In the genomic region with DNA sequence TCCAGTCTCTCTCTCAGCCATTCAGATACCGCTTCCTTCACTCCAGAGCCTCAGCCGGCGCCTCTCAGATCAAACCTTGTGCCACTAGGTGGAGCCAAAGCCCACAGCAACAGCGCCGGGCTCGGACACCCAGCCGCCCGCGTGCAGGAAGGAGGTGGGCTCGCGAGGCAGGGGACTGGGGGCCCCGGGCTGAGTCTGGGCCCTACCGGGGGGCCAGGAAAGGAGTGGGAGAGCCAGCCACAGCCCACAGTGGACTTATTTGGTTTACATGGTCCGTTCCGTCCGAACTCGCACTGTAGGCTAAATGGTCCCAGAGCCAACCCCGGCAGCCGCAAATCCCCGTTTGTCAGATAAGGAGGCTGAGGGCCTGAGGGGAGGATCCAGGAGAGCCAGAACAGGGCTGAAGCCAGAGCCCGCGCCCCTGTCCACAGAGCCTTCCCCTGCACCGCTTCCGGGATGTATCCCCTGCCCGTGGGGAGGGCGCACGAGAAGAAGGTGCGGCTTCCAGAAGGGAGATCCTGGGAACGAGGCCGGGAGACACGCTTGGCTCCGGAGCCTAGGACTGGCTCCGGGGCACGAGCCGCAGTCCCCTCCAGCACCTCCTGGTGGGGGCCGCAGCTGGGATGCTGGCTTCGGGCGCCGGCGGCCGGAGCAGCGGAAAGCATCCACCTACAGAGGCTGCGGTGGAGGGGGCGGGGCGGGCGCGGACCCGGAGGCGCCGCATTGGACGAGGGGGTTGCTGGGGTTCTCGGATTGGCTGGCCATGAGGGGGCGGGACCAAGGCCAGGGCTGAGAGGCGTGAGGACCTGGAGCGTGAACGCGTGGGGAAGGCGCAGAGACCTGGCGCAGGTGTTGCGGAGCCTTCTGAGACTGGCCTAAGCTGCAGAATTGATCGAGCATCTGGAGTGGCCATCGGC, we compare ENCODE assay signal across 1 cellular context.
TF ChIP-seq lines count a peak whose summit lies in the region.

No MANE protein-coding gene starts in this region.

TF ChIP-seq in HepG2, 621 proteins besides CTCF, POLR2A, EP300 and RAD21 (continued from another document and continues in another):
- TF ChIP-seq ZNF781 (CRISPR knock-in tag; IDR thresholded peaks at IDR 0.05; ENCODE audit: borderline replicate concordance, not compliant biosample characterization) = peak; percentile 26
- TF ChIP-seq ARID2 (CRISPR knock-in tag; IDR thresholded peaks at IDR 0.05; ENCODE audit: borderline replicate concordance) = no peak
- TF ChIP-seq NPAS2 (CRISPR knock-in tag; IDR thresholded peaks at IDR 0.05; ENCODE audit: borderline replicate concordance) = no peak
- no peak; the same call in 1 of the 2 replicates for TF ChIP-seq GTF3A (CRISPR knock-in tag; conservative IDR thresholded peaks at IDR 0.05)
- TF ChIP-seq HMG20A (CRISPR knock-in tag; IDR thresholded peaks at IDR 0.05; ENCODE audit: borderline replicate concordance) = no peak
- TF ChIP-seq, protein P1, sequence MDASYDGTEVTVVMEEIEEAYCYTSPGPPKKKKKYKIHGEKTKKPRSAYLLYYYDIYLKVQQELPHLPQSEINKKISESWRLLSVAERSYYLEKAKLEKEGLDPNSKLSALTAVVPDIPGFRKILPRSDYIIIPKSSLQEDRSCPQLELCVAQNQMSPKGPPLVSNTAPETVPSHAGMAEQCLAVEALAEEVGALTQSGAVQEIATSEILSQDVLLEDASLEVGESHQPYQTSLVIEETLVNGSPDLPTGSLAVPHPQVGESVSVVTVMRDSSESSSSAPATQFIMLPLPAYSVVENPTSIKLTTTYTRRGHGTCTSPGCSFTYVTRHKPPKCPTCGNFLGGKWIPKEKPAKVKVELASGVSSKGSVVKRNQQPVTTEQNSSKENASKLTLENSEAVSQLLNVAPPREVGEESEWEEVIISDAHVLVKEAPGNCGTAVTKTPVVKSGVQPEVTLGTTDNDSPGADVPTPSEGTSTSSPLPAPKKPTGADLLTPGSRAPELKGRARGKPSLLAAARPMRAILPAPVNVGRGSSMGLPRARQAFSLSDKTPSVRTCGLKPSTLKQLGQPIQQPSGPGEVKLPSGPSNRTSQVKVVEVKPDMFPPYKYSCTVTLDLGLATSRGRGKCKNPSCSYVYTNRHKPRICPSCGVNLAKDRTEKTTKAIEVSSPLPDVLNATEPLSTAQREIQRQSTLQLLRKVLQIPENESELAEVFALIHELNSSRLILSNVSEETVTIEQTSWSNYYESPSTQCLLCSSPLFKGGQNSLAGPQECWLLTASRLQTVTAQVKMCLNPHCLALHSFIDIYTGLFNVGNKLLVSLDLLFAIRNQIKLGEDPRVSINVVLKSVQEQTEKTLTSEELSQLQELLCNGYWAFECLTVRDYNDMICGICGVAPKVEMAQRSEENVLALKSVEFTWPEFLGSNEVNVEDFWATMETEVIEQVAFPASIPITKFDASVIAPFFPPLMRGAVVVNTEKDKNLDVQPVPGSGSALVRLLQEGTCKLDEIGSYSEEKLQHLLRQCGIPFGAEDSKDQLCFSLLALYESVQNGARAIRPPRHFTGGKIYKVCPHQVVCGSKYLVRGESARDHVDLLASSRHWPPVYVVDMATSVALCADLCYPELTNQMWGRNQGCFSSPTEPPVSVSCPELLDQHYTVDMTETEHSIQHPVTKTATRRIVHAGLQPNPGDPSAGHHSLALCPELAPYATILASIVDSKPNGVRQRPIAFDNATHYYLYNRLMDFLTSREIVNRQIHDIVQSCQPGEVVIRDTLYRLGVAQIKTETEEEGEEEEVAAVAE (CRISPR knock-in tag; IDR thresholded peaks at IDR 0.05; ENCODE audit: borderline replicate concordance) = 0 out of 2 replicates have a peak, but pooled peaks have one; percentile 32
- TF ChIP-seq ZNF549 (CRISPR knock-in tag; IDR thresholded peaks at IDR 0.05) = no peak
- TF ChIP-seq POLR2G (IDR thresholded peaks at IDR 0.05; ENCODE audit: low read depth, low read length) = 0 out of 2 replicates have a peak, but pooled peaks have one; percentile 37
- TF ChIP-seq KLF15 (CRISPR knock-in tag; IDR thresholded peaks at IDR 0.05; ENCODE audit: borderline replicate concordance) = 0 out of 2 replicates have a peak, but pooled peaks have one; percentile 69
- peak; percentile 22; the same call in 1 of the 2 replicates for TF ChIP-seq ZNF605 (CRISPR knock-in tag; IDR thresholded peaks at IDR 0.05)
- peak; percentile 50; the same call in 1 of the 2 replicates for TF ChIP-seq GATAD1 (CRISPR knock-in tag; IDR thresholded peaks at IDR 0.05)
- TF ChIP-seq, protein P2, sequence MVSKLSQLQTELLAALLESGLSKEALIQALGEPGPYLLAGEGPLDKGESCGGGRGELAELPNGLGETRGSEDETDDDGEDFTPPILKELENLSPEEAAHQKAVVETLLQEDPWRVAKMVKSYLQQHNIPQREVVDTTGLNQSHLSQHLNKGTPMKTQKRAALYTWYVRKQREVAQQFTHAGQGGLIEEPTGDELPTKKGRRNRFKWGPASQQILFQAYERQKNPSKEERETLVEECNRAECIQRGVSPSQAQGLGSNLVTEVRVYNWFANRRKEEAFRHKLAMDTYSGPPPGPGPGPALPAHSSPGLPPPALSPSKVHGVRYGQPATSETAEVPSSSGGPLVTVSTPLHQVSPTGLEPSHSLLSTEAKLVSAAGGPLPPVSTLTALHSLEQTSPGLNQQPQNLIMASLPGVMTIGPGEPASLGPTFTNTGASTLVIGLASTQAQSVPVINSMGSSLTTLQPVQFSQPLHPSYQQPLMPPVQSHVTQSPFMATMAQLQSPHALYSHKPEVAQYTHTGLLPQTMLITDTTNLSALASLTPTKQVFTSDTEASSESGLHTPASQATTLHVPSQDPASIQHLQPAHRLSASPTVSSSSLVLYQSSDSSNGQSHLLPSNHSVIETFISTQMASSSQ (IDR thresholded peaks at IDR 0.05; ENCODE audit: low read depth) = no peak
- TF ChIP-seq, protein P2 (CRISPR knock-in tag; IDR thresholded peaks at IDR 0.05; ENCODE audit: borderline replicate concordance) = 0 out of 2 replicates have a peak, but pooled peaks have one; percentile 26
- no peak for TF ChIP-seq ZFYVE20 (CRISPR knock-in tag; IDR thresholded peaks at IDR 0.05; ENCODE audit: borderline replicate concordance, low read depth)
- TF ChIP-seq LBX2 (CRISPR knock-in tag; IDR thresholded peaks at IDR 0.05; ENCODE audit: borderline replicate concordance) = no peak
- TF ChIP-seq ZNF766 (CRISPR knock-in tag; IDR thresholded peaks at IDR 0.05; ENCODE audit: borderline replicate concordance) = no peak
- TF ChIP-seq HNRNPL (IDR thresholded peaks at IDR 0.05; ENCODE audit: low read depth, low read length) = 0 out of 2 replicates have a peak, but pooled peaks have one; percentile 12
- TF ChIP-seq HDAC2 (CRISPR knock-in tag; IDR thresholded peaks at IDR 0.05) = peak; percentile 4; the same call in 1 of the 2 replicates
- 0 out of 2 replicates have a peak, but pooled peaks have one; percentile 27 for TF ChIP-seq ZNF337 (CRISPR knock-in tag; IDR thresholded peaks at IDR 0.05; ENCODE audit: borderline replicate concordance, low read depth)
- TF ChIP-seq SRSF4 (IDR thresholded peaks at IDR 0.05; ENCODE audit: low read depth, low read length, poor library complexity, severe bottlenecking) = no peak
- no peak for TF ChIP-seq MAF1 (CRISPR knock-in tag; IDR thresholded peaks at IDR 0.05; ENCODE audit: borderline replicate concordance)
- no peak for TF ChIP-seq AKNA (CRISPR knock-in tag; IDR thresholded peaks at IDR 0.05; ENCODE audit: borderline replicate concordance)
- TF ChIP-seq, protein P3, sequence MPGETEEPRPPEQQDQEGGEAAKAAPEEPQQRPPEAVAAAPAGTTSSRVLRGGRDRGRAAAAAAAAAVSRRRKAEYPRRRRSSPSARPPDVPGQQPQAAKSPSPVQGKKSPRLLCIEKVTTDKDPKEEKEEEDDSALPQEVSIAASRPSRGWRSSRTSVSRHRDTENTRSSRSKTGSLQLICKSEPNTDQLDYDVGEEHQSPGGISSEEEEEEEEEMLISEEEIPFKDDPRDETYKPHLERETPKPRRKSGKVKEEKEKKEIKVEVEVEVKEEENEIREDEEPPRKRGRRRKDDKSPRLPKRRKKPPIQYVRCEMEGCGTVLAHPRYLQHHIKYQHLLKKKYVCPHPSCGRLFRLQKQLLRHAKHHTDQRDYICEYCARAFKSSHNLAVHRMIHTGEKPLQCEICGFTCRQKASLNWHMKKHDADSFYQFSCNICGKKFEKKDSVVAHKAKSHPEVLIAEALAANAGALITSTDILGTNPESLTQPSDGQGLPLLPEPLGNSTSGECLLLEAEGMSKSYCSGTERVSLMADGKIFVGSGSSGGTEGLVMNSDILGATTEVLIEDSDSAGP (CRISPR knock-in tag; IDR thresholded peaks at IDR 0.05; ENCODE audit: borderline replicate concordance) = peak; percentile 29; the same call in 1 of the 2 replicates
- no peak for TF ChIP-seq SNAPC2 (CRISPR knock-in tag; IDR thresholded peaks at IDR 0.05)
- TF ChIP-seq MEIS2 (CRISPR knock-in tag; IDR thresholded peaks at IDR 0.05) = peak; percentile 24; the same call in 1 of the 2 replicates
- TF ChIP-seq ZNF839 (CRISPR knock-in tag; IDR thresholded peaks at IDR 0.05; ENCODE audit: borderline replicate concordance) = 0 out of 2 replicates have a peak, but pooled peaks have one; percentile 26
- TF ChIP-seq CERS6 (CRISPR knock-in tag; IDR thresholded peaks at IDR 0.05) = no peak
